Comparison of ENCODE assay signal across 9 cellular contexts in the genomic region with DNA sequence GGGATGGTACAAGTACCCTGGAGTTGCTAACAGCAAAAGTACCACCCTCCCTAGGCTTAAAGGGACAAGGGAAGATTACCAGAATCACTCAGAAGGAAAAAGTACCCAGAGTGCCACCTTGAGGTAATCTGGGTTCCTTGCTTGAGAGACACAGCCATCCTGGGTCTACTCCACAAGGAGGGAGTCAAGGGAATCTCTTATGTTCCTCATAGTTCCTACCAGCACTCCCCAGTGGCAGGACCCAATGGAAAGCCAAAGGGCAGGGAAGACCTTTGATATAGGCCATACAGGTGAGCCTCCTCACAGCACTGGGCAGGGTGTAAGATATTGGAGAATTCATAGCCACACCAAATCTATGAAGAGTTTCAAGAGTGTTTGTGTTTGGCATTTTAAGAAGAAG. TPM values are rescaled to one million over a fixed set of nuclear protein-coding genes. Genes with fewer than 3 reads are reported as not detected.
DNase-seq lines count a peak whose midpoint lies in the region; ATAC-seq and TF ChIP-seq lines count a peak whose summit lies in the region.
"Had no signal": no experiment of that assay in that cellular context is flagged by ENCODE, and none has a peak within 500 bp of the region (broad histone marks: within the 10 kb centered on the region; RNA-seq: fewer than 3 reads in every experiment).

No MANE protein-coding gene starts in this region.

- peaks cover 38% of the 10 kb centered on the region for H3K36me3 Mint-ChIP-seq in activated CD4-positive, alpha-beta memory T cell treated with anti-CD3 and anti-CD28 coated beads for 36 hours
- no peaks in the 10 kb centered on the region for H3K36me3 Mint-ChIP-seq in activated CD4-positive, alpha-beta memory T cell treated with anti-CD3 and anti-CD28 coated beads, Interleukin-2, amount 10 ng/mL, durations not matched to agents 7 days and 5 days (ENCODE audit: low read depth)
- H3K36me3 Mint-ChIP-seq: memory B cell had no signal

- H3K9me3 Mint-ChIP-seq in activated CD4-positive, alpha-beta memory T cell treated with anti-CD3 and anti-CD28 coated beads for 36 hours, result no peaks in the 10 kb centered on the region
- peaks cover 2% of the 10 kb centered on the region for H3K9me3 Mint-ChIP-seq in activated CD4-positive, alpha-beta memory T cell treated with anti-CD3 and anti-CD28 coated beads, Interleukin-2, amount 10 ng/mL, durations not matched to agents 7 days and 5 days
- H3K9me3 Mint-ChIP-seq: memory B cell had no signal

- H3K27ac Mint-ChIP-seq in activated CD4-positive, alpha-beta memory T cell treated with anti-CD3 and anti-CD28 coated beads for 36 hours, result peak overlapping the region; percentile 88
- no peak overlapping the region for H3K27ac Mint-ChIP-seq in activated CD4-positive, alpha-beta memory T cell treated with anti-CD3 and anti-CD28 coated beads, Interleukin-2, amount 10 ng/mL, durations not matched to agents 7 days and 5 days
- H3K27ac Mint-ChIP-seq: memory B cell had no signal

- no peak overlapping the region for H3K27ac ChIP-seq in gastroesophageal sphincter

- intact Hi-C loops in activated CD4-positive, alpha-beta memory T cell treated with anti-CD3 and anti-CD28 coated beads for 36 hours (cut with micrococcal nuclease), result loop anchor here (2.0 to 10.0 kb wide), 3 partner anchors 140 to 944 kb away; partner anchors contain the start of gene SPRY1

- no peaks in the 10 kb centered on the region for H3K36me3 ChIP-seq in gastroesophageal sphincter

- CTCF ChIA-PET in activated CD4-positive, alpha-beta memory T cell treated with anti-CD3 and anti-CD28 coated beads for 36 hours (lab: Charles Lee), result no interaction called here
- CTCF ChIA-PET in activated CD4-positive, alpha-beta memory T cell treated with anti-CD3 and anti-CD28 coated beads, Interleukin-2, amount 10 ng/mL, durations not matched to agents 7 days and 5 days (lab: Charles Lee), result interaction anchor here (1.1 kb wide), 1 partner anchor 127 kb away, joined by 3 read pairs; no protein-coding TSS in a partner anchor

- H3K4me3 Mint-ChIP-seq in activated CD4-positive, alpha-beta memory T cell treated with anti-CD3 and anti-CD28 coated beads for 36 hours, result no peak overlapping the region
- no peak overlapping the region for H3K4me3 Mint-ChIP-seq in activated CD4-positive, alpha-beta memory T cell treated with anti-CD3 and anti-CD28 coated beads, Interleukin-2, amount 10 ng/mL, durations not matched to agents 7 days and 5 days
- H3K4me3 Mint-ChIP-seq: memory B cell had no signal

- no peaks in the 10 kb centered on the region for H3K9me3 ChIP-seq in gastroesophageal sphincter

- H3K4me1 ChIP-seq in gastroesophageal sphincter, result no peaks in the 10 kb centered on the region

- peaks cover 33% of the 10 kb centered on the region for H3K4me1 Mint-ChIP-seq in activated CD4-positive, alpha-beta memory T cell treated with anti-CD3 and anti-CD28 coated beads for 36 hours (ENCODE audit: low read depth)
- H3K4me1 Mint-ChIP-seq in activated CD4-positive, alpha-beta memory T cell treated with anti-CD3 and anti-CD28 coated beads, Interleukin-2, amount 10 ng/mL, durations not matched to agents 7 days and 5 days, result peaks cover 19% of the 10 kb centered on the region

- no peak for TF ChIP-seq POLR2A in gastroesophageal sphincter (IDR thresholded peaks at IDR 0.05)

- TF ChIP-seq CTCF in epithelial cell of proximal tubule (conservative IDR thresholded peaks at IDR 0.05; ENCODE audit: low read depth, low read length), result peak; percentile 62
- TF ChIP-seq CTCF in gastroesophageal sphincter (IDR thresholded peaks at IDR 0.05), result no peak

- no peaks in the 10 kb centered on the region for H3K27me3 Mint-ChIP-seq in activated CD4-positive, alpha-beta memory T cell treated with anti-CD3 and anti-CD28 coated beads for 36 hours
- H3K27me3 Mint-ChIP-seq in activated CD4-positive, alpha-beta memory T cell treated with anti-CD3 and anti-CD28 coated beads, Interleukin-2, amount 10 ng/mL, durations not matched to agents 7 days and 5 days, result peaks cover 1% of the 10 kb centered on the region

- DNase-seq in activated CD4-positive, alpha-beta memory T cell treated with anti-CD3 and anti-CD28 coated beads for 36 hours, result peak; percentile 34
- no peak for DNase-seq in activated CD4-positive, alpha-beta memory T cell treated with anti-CD3 and anti-CD28 coated beads, Interleukin-2, amount 10 ng/mL, durations not matched to agents 7 days and 5 days
- DNase-seq in epithelial cell of proximal tubule (ENCODE audit: low read depth) (peak; percentile 13), stromal cell of bone marrow (ENCODE audit: low read depth) (peak; percentile 5), hippocampal formation (lab: John Stamatoyannopoulos, UW) (no peak), GM19240 (ENCODE audit: insufficient read length, low spot score) (no peak)

- H3K4me3 ChIP-seq in epithelial cell of proximal tubule (ENCODE audit: low read depth, low read length) (no peak overlapping the region), gastroesophageal sphincter (no peak overlapping the region)

- no peaks in the 10 kb centered on the region for H3K27me3 ChIP-seq in gastroesophageal sphincter

- ATAC-seq in SK-N-SH treated with all-trans-retinoic acid at 6 μM for 48 hours (peak; percentile 80), gastroesophageal sphincter (no peak)

- TF ChIP-seq EP300 in gastroesophageal sphincter (IDR thresholded peaks at IDR 0.05), result no peak

- POLR2A ChIA-PET in activated CD4-positive, alpha-beta memory T cell treated with anti-CD3 and anti-CD28 coated beads for 36 hours (lab: Charles Lee), result no interaction called here
- POLR2A ChIA-PET in activated CD4-positive, alpha-beta memory T cell treated with anti-CD3 and anti-CD28 coated beads, Interleukin-2, amount 10 ng/mL, durations not matched to agents 7 days and 5 days (lab: Charles Lee), result no interaction called here

TF ChIP-seq in SK-N-SH treated with all-trans-retinoic acid at 6 μM for 48 hours, 23 proteins besides CTCF, POLR2A, EP300 and RAD21:
- no peak for TF ChIP-seq ZC3H10 (CRISPR knock-in tag; IDR thresholded peaks at IDR 0.05)
TF ChIP-seq in SK-N-SH treated with all-trans-retinoic acid at 6 μM for 48 hours: peak in this region for 0.

RNA-seq across cellular contexts. Expression of gene IL2, which starts 5.7 kb away (rescaled TPM):
- 100 to 1,000 TPM; 164 to 165 TPM for total RNA-seq in activated CD4-positive, alpha-beta memory T cell treated with anti-CD3 and anti-CD28 coated beads for 36 hours
- total RNA-seq in activated CD4-positive, alpha-beta memory T cell treated with anti-CD3 and anti-CD28 coated beads, Interleukin-2, amount 10 ng/mL, durations not matched to agents 7 days and 5 days, result 1 to 10 TPM in 1 of 2 experiments, under 1 TPM in 1; 0.85 to 2.1 TPM
- not detected in 2 replicates for total RNA-seq in epithelial cell of proximal tubule
- total RNA-seq in gastroesophageal sphincter, result not detected

Comparison
In these comparisons a context has a peak if more than half of its experiments do, and no peak if none do; other contexts are left out.
1. DNase-seq: peak in activated CD4-positive, alpha-beta memory T cell treated with anti-CD3 and anti-CD28 coated beads for 36 hours (single experiment), epithelial cell of proximal tubule (single experiment) and stromal cell of bone marrow (single experiment); none in activated CD4-positive, alpha-beta memory T cell treated with anti-CD3 and anti-CD28 coated beads, Interleukin-2, amount 10 ng/mL, durations not matched to agents 7 days and 5 days (single experiment), hippocampal formation (0 of 2) and GM19240 (single experiment).
2. RNA of gene IL2, which starts 5.7 kb away (total RNA-seq): 164 to 165 TPM in activated CD4-positive, alpha-beta memory T cell treated with anti-CD3 and anti-CD28 coated beads for 36 hours; 0.85 to 2.1 TPM in activated CD4-positive, alpha-beta memory T cell treated with anti-CD3 and anti-CD28 coated beads, Interleukin-2, amount 10 ng/mL, durations not matched to agents 7 days and 5 days, not detected in epithelial cell of proximal tubule and not detected in gastroesophageal sphincter; every median in the first group is over 10 times any median in the second.